Comparison of ENCODE assay signal across 16 cellular contexts in the genomic region with DNA sequence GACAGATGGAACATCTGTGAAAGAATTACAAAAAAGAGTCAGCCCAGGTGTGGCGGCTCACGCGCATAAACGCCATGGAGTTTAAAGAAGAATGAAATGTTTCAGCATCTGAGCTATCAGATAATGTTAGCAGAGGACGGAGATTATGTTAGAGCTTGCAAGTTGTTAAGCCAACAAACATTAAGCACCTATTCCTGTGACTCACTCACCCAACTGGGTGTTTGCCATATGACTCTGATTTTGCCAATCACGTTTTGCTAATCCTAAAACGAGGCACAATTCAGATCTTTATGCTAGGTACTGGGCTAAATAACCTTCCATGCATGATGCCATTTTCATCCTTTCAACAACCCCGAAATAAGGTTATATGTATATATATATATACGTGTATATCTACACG. TPM values are rescaled to one million over a fixed set of nuclear protein-coding genes. Genes with fewer than 3 reads are reported as not detected.
DNase-seq lines count a peak whose midpoint lies in the region; ATAC-seq, FAIRE-seq and TF ChIP-seq lines count a peak whose summit lies in the region.
"Had no signal": no experiment of that assay in that cellular context is flagged by ENCODE, and none has a peak within 500 bp of the region (broad histone marks: within the 10 kb centered on the region; RNA-seq: fewer than 3 reads in every experiment).

No MANE protein-coding gene starts in this region.

- TF ChIP-seq RAD21 in IMR-90 (IDR thresholded peaks at IDR 0.05; ENCODE audit: low read length), result no peak

- H2BK15ac ChIP-seq in IMR-90 (ENCODE audit: low read depth, low read length), result no peak overlapping the region

- H3K18ac ChIP-seq in IMR-90 (ENCODE audit: low read depth, low read length), result no peak overlapping the region

- no peak overlapping the region for H2AFZ ChIP-seq in IMR-90 (replicated peaks; ENCODE audit: low read length, poor library complexity)

- BruUV-seq in IMR-90 (replicated peaks; lab: Mats Ljungman, UMichigan), result no TSS peak

- H3K27ac ChIP-seq in C4-2B (peak overlapping the region; percentile 43), IMR-90 (ENCODE audit: insufficient read depth, low read length) (no peak overlapping the region), body of pancreas (peak overlapping the region in 2 of 4 donors; percentile 2 to 24), left lung (no peak overlapping the region)
- H3K27ac ChIP-seq: psoas muscle had no signal

- H3K14ac ChIP-seq in IMR-90 (replicated peaks; ENCODE audit: low read depth, low read length), result no peak overlapping the region

- peak; percentile 61 for DNase-seq in IMR-90
- no peak for DNase-seq in body of pancreas
- DNase-seq in left lung, result no peak
- no peak for DNase-seq in stimulated activated CD4-positive, alpha-beta T cell treated with anti-CD3 and anti-CD28 coated beads, Interleukin-2, amount 100 ng/mL, for 24 hours
- no peak for DNase-seq in mucosa of descending colon
- no peak for DNase-seq in urothelium cell line (ENCODE audit: low spot score)
- DNase-seq: amniotic stem cell; psoas muscle; stimulated activated CD4-positive, alpha-beta T cell treated with anti-CD3 and anti-CD28 coated beads, Interleukin-15, amount 100 ng/mL, for 24 hours; T-helper 1 cell had no signal

- no peak overlapping the region for H3K23ac ChIP-seq in IMR-90 (ENCODE audit: low read depth, low read length)

- no peaks in the 10 kb centered on the region for H4K20me1 ChIP-seq in IMR-90 (ENCODE audit: insufficient read depth, low read length)

- TF ChIP-seq POLR2A in IMR-90 (IDR thresholded peaks at IDR 0.05; ENCODE audit: low read depth, low read length) (no peak), body of pancreas (IDR thresholded peaks at IDR 0.05) (no peak)

- H3K36me3 ChIP-seq in IMR-90 (ENCODE audit: control insufficient read depth, insufficient read depth, low read length), result no peaks in the 10 kb centered on the region
- H3K36me3 ChIP-seq in body of pancreas (replicated peaks in 1 of 2; ENCODE audit: insufficient read depth in 1 of 2, low read depth in 2 of 2), result no peaks in the 10 kb centered on the region
- H3K36me3 ChIP-seq in left lung, result no peaks in the 10 kb centered on the region
- no peaks in the 10 kb centered on the region for H3K36me3 ChIP-seq in mucosa of descending colon (ENCODE audit: low read depth)

- no peaks in the 10 kb centered on the region for H3K27me3 ChIP-seq in IMR-90 (ENCODE audit: control insufficient read depth, insufficient read depth, low read length)
- H3K27me3 ChIP-seq in body of pancreas, result no peaks in the 10 kb centered on the region
- H3K27me3 ChIP-seq in left lung, result peaks cover 0 to 12% of the 10 kb centered on the region in 2 donors

- H3K4ac ChIP-seq in IMR-90 (ENCODE audit: low read depth, low read length), result no peak overlapping the region

- POLR2A ChIA-PET in IMR-90 (lab: Charles Lee; ENCODE audit: unreplicated experiment), result no interaction called here

- no peak overlapping the region for H4K8ac ChIP-seq in IMR-90 (ENCODE audit: low read depth in 2 of 2, low read length in 2 of 2)

- intact Hi-C loops in IMR-90 (cut with micrococcal nuclease), result no loop called here
- intact Hi-C loops in body of pancreas (cut with DNase I), result no loop called here
- intact Hi-C loops in left lung (cut with DNase I), result no loop called here
- intact Hi-C loops in mucosa of descending colon (cut with DNase I, micrococcal nuclease), result no loop called here

- no peak overlapping the region for H3K4me3 ChIP-seq in IMR-90 (ENCODE audit: insufficient read depth, low read depth, low read length)
- no peak overlapping the region for H3K4me3 ChIP-seq in body of pancreas
- H3K4me3 ChIP-seq in left lung, result no peak overlapping the region
- no peak overlapping the region for H3K4me3 ChIP-seq in mucosa of descending colon
- H3K4me3 ChIP-seq: psoas muscle had no signal

- H3K4me1 ChIP-seq in IMR-90 (ENCODE audit: control insufficient read depth, insufficient read depth, low read length), result no peaks in the 10 kb centered on the region
- peaks cover 9% of the 10 kb centered on the region for H3K4me1 ChIP-seq in body of pancreas
- no peaks in the 10 kb centered on the region for H3K4me1 ChIP-seq in left lung
- H3K4me1 ChIP-seq in mucosa of descending colon (ENCODE audit: low read depth), result no peaks in the 10 kb centered on the region
- H3K4me1 ChIP-seq: psoas muscle had no signal

- peak; percentile 32; the same call in 1 of the 2 replicates for ATAC-seq in IMR-90 (ENCODE audit: low read depth)
- ATAC-seq in body of pancreas, result peak; percentile 8
- peak; percentile 18 for ATAC-seq in left lung
- ATAC-seq in mucosa of descending colon, result no peak
- no peak for ATAC-seq in HG03159 (IDR thresholded peaks at IDR 0.05; ENCODE audit: unreplicated experiment)
- ATAC-seq: natural killer cell treated with Interleukin-12 subunit alpha and Interleukin-12 subunit beta and Interleukin-15 and Interleukin-18, amount 100 ng/mL, for 72 hours; psoas muscle; WTC11 had no signal

- no peaks in the 10 kb centered on the region for H3K9me1 ChIP-seq in IMR-90 (ENCODE audit: insufficient read depth, low read length)

- in situ Hi-C loops in IMR-90 (cut with MboI; ENCODE audit: low sequenced_read_pairs), result no loop called here

- H2AK5ac ChIP-seq in IMR-90 (ENCODE audit: low read depth, low read length), result no peak overlapping the region

- no CpG with 5 or more reads among the region's 10 CpGs for WGBS in IMR-90 (ENCODE audit: extremely low coverage in 2 of 2, insufficient read length in 1 of 2), 2 experiments
- WGBS in body of pancreas, 2 donors, result 44 to 47% methylated on average over 10 of the region's 10 CpGs

- H3K9me3 ChIP-seq in IMR-90 (ENCODE audit: control insufficient read depth, insufficient read depth, low read length) (no peaks in the 10 kb centered on the region), body of pancreas (no peaks in the 10 kb centered on the region), left lung (no peaks in the 10 kb centered on the region), mucosa of descending colon (no peaks in the 10 kb centered on the region)
- H3K9me3 ChIP-seq: psoas muscle had no signal

- TF ChIP-seq CTCF in C4-2B (conservative IDR thresholded peaks at IDR 0.05) (no peak), IMR-90 (conservative IDR thresholded peaks at IDR 0.05; ENCODE audit: low read depth, low read length) (no peak), body of pancreas (IDR thresholded peaks at IDR 0.05) (no peak), left lung (IDR thresholded peaks at IDR 0.05) (no peak), mucosa of descending colon (IDR thresholded peaks at IDR 0.05) (no peak)

- CTCF ChIA-PET in IMR-90 (lab: Yijun Ruan, JAX), result interaction anchor here (1.1 kb wide), 1 partner anchor 17 kb away, joined by 3 read pairs; no protein-coding TSS in a partner anchor

- H2AK9ac ChIP-seq in IMR-90 (replicated peaks; ENCODE audit: low read depth, low read length, poor library complexity), result no peak overlapping the region

- FAIRE-seq in urothelium cell line (lab: Jason Lieb, UNC), result no peak
- FAIRE-seq: colon, GM19239 had no signal

- no peak overlapping the region for H2BK5ac ChIP-seq in IMR-90 (ENCODE audit: low read depth, low read length, poor library complexity, severe bottlenecking)

- no peak overlapping the region for H3K56ac ChIP-seq in IMR-90 (ENCODE audit: extremely low read depth, insufficient read depth, low read length)

- no peak overlapping the region for H3K4me2 ChIP-seq in IMR-90 (ENCODE audit: low read depth, low read length)

- no peak overlapping the region for H2BK20ac ChIP-seq in IMR-90 (ENCODE audit: low read depth, low read length)

- no peak overlapping the region for H4K91ac ChIP-seq in IMR-90 (ENCODE audit: insufficient read depth, low read depth, low read length)

- dilution Hi-C loops in IMR-90 (cut with HindIII; ENCODE audit: low sequenced_read_pairs, unreplicated experiment), result no loop called here

- no peak overlapping the region for H4K5ac ChIP-seq in IMR-90 (ENCODE audit: low read depth, low read length)

- no peaks in the 10 kb centered on the region for H3K79me1 ChIP-seq in IMR-90 (ENCODE audit: low read depth in 1 of 2, low read length in 2 of 2)

- H3K9ac ChIP-seq in IMR-90 (ENCODE audit: low read depth, low read length), result no peak overlapping the region

- H2BK120ac ChIP-seq in IMR-90 (ENCODE audit: low read depth, low read length), result no peak overlapping the region

TF ChIP-seq in IMR-90, 13 proteins besides CTCF, POLR2A, EP300 and RAD21:
- TF ChIP-seq MAZ (IDR thresholded peaks at IDR 0.05; ENCODE audit: borderline replicate concordance, low read depth, low read length) (no peak), BHLHE40 (IDR thresholded peaks at IDR 0.05; ENCODE audit: low read depth, low read length) (peak; percentile 55; the same call in 1 of the 2 replicates)

RNA-seq across cellular contexts. Expression of a gene that starts 29.0 kb away (rescaled TPM):
- total RNA-seq in IMR-90 (2012; rRNA removed) (81.4 and 131 TPM in 2 replicates), body of pancreas (10 to 100 TPM in 1 of 2 donors, 1 to 10 TPM in 1; 9.6 to 18.9 TPM), left lung (10 to 100 TPM; 60.9 to 68.1 TPM), mucosa of descending colon (10 to 100 TPM; 48.6 to 64.4 (median 51.5) TPM)
- 24.8 and 38.0 TPM in 2 replicates for polyA plus RNA-seq in IMR-90 (2012; rRNA removed)
- 12.8 and 15.6 TPM in 2 replicates for polyA plus RNA-seq in IMR-90 (2012; cell fraction: cytosol; rRNA removed)
- 9.9 and 36.3 TPM in 2 replicates for polyA plus RNA-seq in IMR-90 (2012; cell fraction: nucleus; rRNA removed; ENCODE audit: low replicate concordance)

Comparison
In these comparisons a context has a peak if more than half of its experiments do, and no peak if none do; other contexts are left out.
1. ATAC-seq: peak in IMR-90 (single experiment), body of pancreas (single experiment) and left lung (single experiment); none in mucosa of descending colon (single experiment) and HG03159 (single experiment).